13 cellular contexts compared by ENCODE assay signal in genomic region chr11:2771758-2772466, GRCh38.
DNase-seq lines count a peak whose midpoint lies in the region; ATAC-seq lines count a peak whose summit lies in the region.
"Had no signal": no experiment of that assay in that cellular context is flagged by ENCODE, and none has a peak within 500 bp of the region (broad histone marks: within the 10 kb centered on the region; RNA-seq: fewer than 3 reads in every experiment).

No MANE protein-coding gene starts in this region.

- H3K27ac ChIP-seq in trophoblast cell (ENCODE audit: low read depth, low read length) = no peak overlapping the region
- H3K27ac ChIP-seq: neural progenitor cell had no signal

- no peak overlapping the region for H3K18ac ChIP-seq in trophoblast cell (ENCODE audit: low read length)

- H3K4me3 ChIP-seq in trophoblast cell (ENCODE audit: low read depth, low read length) = no peak overlapping the region
- H3K4me3 ChIP-seq: neural progenitor cell had no signal

- no peak overlapping the region for H4K8ac ChIP-seq in trophoblast cell (ENCODE audit: low read depth, low read length)

- no peaks in the 10 kb centered on the region for H3K79me2 ChIP-seq in trophoblast cell (ENCODE audit: control insufficient read depth, insufficient read depth, low read length, poor library complexity)

- no peak overlapping the region for H4K91ac ChIP-seq in trophoblast cell (ENCODE audit: low read depth, low read length)

- no peak overlapping the region for H2BK12ac ChIP-seq in trophoblast cell (ENCODE audit: low read length)

- intact Hi-C loops in sciatic nerve (cut with DNase I) = no loop called here

- ATAC-seq in sciatic nerve = no peak

- no peak overlapping the region for H3K14ac ChIP-seq in trophoblast cell (ENCODE audit: low read length)

- no peak overlapping the region for H2BK5ac ChIP-seq in trophoblast cell (ENCODE audit: low read depth, low read length, poor library complexity)

- H3K4me1 ChIP-seq in trophoblast cell (ENCODE audit: control insufficient read depth in 1 of 2, insufficient read depth in 2 of 2, low read length in 2 of 2) = peaks cover 6% of the 10 kb centered on the region in 2 experiments
- H3K4me1 ChIP-seq: neural progenitor cell had no signal

- H3K4ac ChIP-seq in trophoblast cell (ENCODE audit: low read depth, low read length) = no peak overlapping the region

- no peaks in the 10 kb centered on the region for H3K79me1 ChIP-seq in trophoblast cell (ENCODE audit: low read length)

- H2AFZ ChIP-seq in trophoblast cell (ENCODE audit: insufficient read depth, low read length, poor library complexity) = no peak overlapping the region
- H2AFZ ChIP-seq: neural progenitor cell had no signal

- no peaks in the 10 kb centered on the region for H3K36me3 ChIP-seq in trophoblast cell (ENCODE audit: control insufficient read depth in 1 of 2, insufficient read depth in 2 of 2, low read length in 2 of 2)
- H3K36me3 ChIP-seq: neural progenitor cell had no signal

- in situ Hi-C loops in ACHN (cut with HindIII; ENCODE audit: low pct_ligation_motif_present, low pct_unique_long_range_greater_than_20kb, low sequenced_read_pairs) = no loop called here

- no peak overlapping the region for H3K9ac ChIP-seq in trophoblast cell (ENCODE audit: low read length)
- H3K9ac ChIP-seq: neural progenitor cell, SK-N-SH had no signal

- no peak overlapping the region for H4K12ac ChIP-seq in trophoblast cell (ENCODE audit: low read depth, low read length)

- H3K9me3 ChIP-seq in trophoblast cell (ENCODE audit: insufficient read depth, low read depth, low read length) = peaks cover 2% of the 10 kb centered on the region
- H3K9me3 ChIP-seq: SK-N-SH had no signal

- H2AK5ac ChIP-seq in trophoblast cell (ENCODE audit: low read length) = no peak overlapping the region

- no peak overlapping the region for H2BK120ac ChIP-seq in trophoblast cell (ENCODE audit: insufficient read depth, low read length, poor library complexity)

- peak; percentile 41 for DNase-seq in activated effector memory CD4-positive, alpha-beta T cell treated with anti-CD3 and anti-CD28 coated beads, Interleukin-2, amount 50 U/mL, for 16 hours
- no peak for DNase-seq in activated effector memory CD4-positive, alpha-beta T cell treated with Interleukin-2 at 50 U/mL for 16 hours
- DNase-seq in NCI-H1105 treated with DMSO at 0.1 percent for 48 hours (lab: John Stamatoyannopoulos, UW) (peak; percentile 16), ecto neural progenitor cell (ENCODE audit: low spot score) (peak; percentile 49), sciatic nerve (ENCODE audit: low spot score) (peak; percentile 44), occipital lobe (lab: John Stamatoyannopoulos, UW) (no peak), trophoblast cell (no peak), ACHN (no peak)
- DNase-seq: C1 segment of cervical spinal cord; NCI-H510A; SK-N-SH; stimulated activated CD4-positive, alpha-beta T cell treated with anti-CD3 and anti-CD28 coated beads, Interleukin-2, amount 100 ng/mL, for 48 hours had no signal

- H3K27me3 ChIP-seq in trophoblast cell (ENCODE audit: insufficient read depth, low read length) = no peaks in the 10 kb centered on the region

- no peak overlapping the region for H3K4me2 ChIP-seq in trophoblast cell (ENCODE audit: low read length)
- H3K4me2 ChIP-seq: neural progenitor cell, SK-N-SH had no signal

- no CpG with 5 or more reads among the region's 12 CpGs for WGBS in trophoblast cell (ENCODE audit: extremely low coverage, insufficient coverage, insufficient read length)

- H3K23ac ChIP-seq in trophoblast cell (ENCODE audit: low read length) = no peak overlapping the region

Comparison
In these comparisons a context has a peak if more than half of its experiments do, and no peak if none do; other contexts are left out.
1. DNase-seq: peak in activated effector memory CD4-positive, alpha-beta T cell treated with anti-CD3 and anti-CD28 coated beads, Interleukin-2, amount 50 U/mL, for 16 hours (single experiment), NCI-H1105 treated with DMSO at 0.1 percent for 48 hours (single experiment), ecto neural progenitor cell (single experiment) and sciatic nerve (single experiment); none in activated effector memory CD4-positive, alpha-beta T cell treated with Interleukin-2 at 50 U/mL for 16 hours (single experiment), occipital lobe (single experiment), trophoblast cell (0 of 2) and ACHN (single experiment).